Comparison of ENCODE assay signal across 8 cellular contexts in the genomic region with DNA sequence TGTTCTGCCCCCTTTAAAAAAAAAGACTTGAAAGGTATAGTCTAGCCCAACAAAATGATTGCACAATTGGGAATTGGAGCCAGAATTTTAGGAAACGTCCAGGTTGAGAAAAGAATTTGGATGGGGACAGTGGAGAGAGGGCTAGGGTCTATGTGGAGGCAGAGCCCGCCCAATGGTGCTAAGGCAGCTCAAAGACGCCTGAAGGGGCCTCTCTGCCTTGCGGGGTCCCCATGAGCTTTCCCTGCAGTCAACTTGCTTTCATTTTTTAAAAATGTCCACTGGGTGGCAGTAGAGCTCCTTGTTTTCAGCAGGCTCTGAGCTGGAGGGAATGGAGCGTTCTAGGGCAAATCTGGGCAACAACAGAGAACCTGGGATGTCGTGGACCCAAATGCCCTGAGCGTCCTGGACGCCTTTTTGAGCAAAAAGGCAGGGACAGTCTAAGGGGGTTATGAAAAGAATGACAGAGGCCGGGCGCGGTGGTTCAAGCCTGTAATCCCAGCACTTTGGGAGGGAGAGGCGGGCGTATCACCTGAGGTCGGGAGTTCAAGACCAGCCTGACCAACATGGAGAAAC. TPM values are rescaled to one million over a fixed set of nuclear protein-coding genes. Genes with fewer than 3 reads are reported as not detected.
DNase-seq lines count a peak whose midpoint lies in the region; ATAC-seq lines count a peak whose summit lies in the region.

No MANE protein-coding gene starts in this region.

- peaks cover 13% of the 10 kb centered on the region for H3K4me1 ChIP-seq in mucosa of stomach (ENCODE audit: control insufficient read depth, insufficient read depth, low read length)

- H3K27me3 ChIP-seq in mucosa of stomach (ENCODE audit: control insufficient read depth, insufficient read depth, low read length): peaks cover 28% of the 10 kb centered on the region

- peak overlapping the region; percentile 54 for H3K9ac ChIP-seq in mucosa of stomach (ENCODE audit: low read length)

- H3K36me3 ChIP-seq in mucosa of stomach (ENCODE audit: control insufficient read depth, insufficient read depth, low read length): peaks cover 4% of the 10 kb centered on the region

- DNase-seq in A172 (ENCODE audit: low spot score): peak; percentile 73
- DNase-seq in HUDEP-2 (lab: John Stamatoyannopoulos, UW; ENCODE audit: unreplicated experiment in 76 of 76): peak in 43 of 76 experiments; percentile 4 to 79 (median 46)
- DNase-seq in NOMO-1 treated with dmso at 0.1 percent for 144 hours (lab: John Stamatoyannopoulos, UW; ENCODE audit: unreplicated experiment): peak; percentile 68
- peak; percentile 18 for DNase-seq in activated CD8-positive, alpha-beta memory T cell treated with anti-CD3 and anti-CD28 coated beads, Interleukin-2, amount 50 U/mL, for 24 hours (ENCODE audit: extremely low read depth)
- DNase-seq in epidermal melanocyte (ENCODE audit: insufficient read length, low spot score): peak; percentile 76
- peak; percentile 52 for DNase-seq in stimulated activated naive CD8-positive, alpha-beta T cell treated with anti-CD3 and anti-CD28 coated beads, Interleukin-15, Interleukin-2, amounts not matched to agents 100 U/mL and 50 U/mL, for 24 hours

- ATAC-seq in GM18498 (IDR thresholded peaks at IDR 0.05; ENCODE audit: unreplicated experiment): peak; percentile 61
- peak; percentile 70 for ATAC-seq in stimulated activated naive CD8-positive, alpha-beta T cell treated with anti-CD3 and anti-CD28 coated beads, Interleukin-15, Interleukin-2, amounts not matched to agents 100 U/mL and 50 U/mL, for 24 hours

- H3K9me3 ChIP-seq in mucosa of stomach (ENCODE audit: control insufficient read depth, low read length): no peaks in the 10 kb centered on the region

- H3K4me3 ChIP-seq in mucosa of stomach (ENCODE audit: low read length): peak overlapping the region; percentile 38

RNA-seq across cellular contexts. Expression of gene ITM2C, which starts 40.2 kb away (rescaled TPM):
- total RNA-seq in A172 (2014; rRNA removed; shearing (Covaris generic)): 52.0 and 53.4 TPM in 2 replicates

Comparison
In these comparisons a context has a peak if more than half of its experiments do, and no peak if none do; other contexts are left out.
1. Peak in every context shown above with its lines: DNase-seq, ATAC-seq and H3K4me3 ChIP-seq.
2. DNase-seq: peak in every context shown above with its lines; median percentile 76 in epidermal melanocyte; 73 in A172; 68 in NOMO-1 treated with dmso at 0.1 percent for 144 hours; 52 in stimulated activated naive CD8-positive, alpha-beta T cell treated with anti-CD3 and anti-CD28 coated beads, Interleukin-15, Interleukin-2, amounts not matched to agents 100 U/mL and 50 U/mL, for 24 hours; 46 in HUDEP-2; 18 in activated CD8-positive, alpha-beta memory T cell treated with anti-CD3 and anti-CD28 coated beads, Interleukin-2, amount 50 U/mL, for 24 hours.